ENCODE assay signal across 28 cellular contexts in genomic region chr5:167783145-167783817, GRCh38.
DNase-seq lines count a peak whose midpoint lies in the region; ATAC-seq and TF ChIP-seq lines count a peak whose summit lies in the region.
"Had no signal": no experiment of that assay in that cellular context is flagged by ENCODE, and none has a peak within 500 bp of the region (broad histone marks: within the 10 kb centered on the region; RNA-seq: fewer than 3 reads in every experiment).

No MANE protein-coding gene starts in this region.

- H3K4me1 Mint-ChIP-seq in endodermal cell (peaks cover 2% of the 10 kb centered on the region), type B pancreatic cell (ENCODE audit: unreplicated experiment) (no peaks in the 10 kb centered on the region)
- peaks cover 0 to 2% (median 0%) of the 10 kb centered on the region in 7 donors for H3K4me1 Mint-ChIP-seq in naive thymus-derived CD4-positive, alpha-beta T cell
- H3K4me1 Mint-ChIP-seq: activated CD4-positive, alpha-beta T cell treated with anti-CD3 and anti-CD28 coated beads for 36 hours; activated naive CD4-positive, alpha-beta T cell treated with anti-CD3 and anti-CD28 coated beads, Interleukin-2, amount 10 ng/mL, durations not matched to agents 7 days and 5 days; activated T-helper 17 cell treated with anti-CD3 and anti-CD28 coated beads, Interleukin-2, amount 50 U/mL, for 72 hours; nephron progenitor cell had no signal

- H3K27ac Mint-ChIP-seq in endodermal cell (no peak overlapping the region), type B pancreatic cell (no peak overlapping the region)
- H3K27ac Mint-ChIP-seq in naive thymus-derived CD4-positive, alpha-beta T cell, result no peak overlapping the region
- H3K27ac Mint-ChIP-seq: activated CD4-positive, alpha-beta T cell treated with anti-CD3 and anti-CD28 coated beads for 36 hours; activated naive CD4-positive, alpha-beta T cell treated with anti-CD3 and anti-CD28 coated beads, Interleukin-2, amount 10 ng/mL, durations not matched to agents 7 days and 5 days; activated T-helper 17 cell treated with anti-CD3 and anti-CD28 coated beads, Interleukin-2, amount 50 U/mL, for 72 hours; nephron progenitor cell; stimulated activated naive CD8-positive, alpha-beta T cell treated with anti-CD3 and anti-CD28 coated beads, Interleukin-15, Interleukin-2, amounts not matched to agents 100 ng/mL and 50 ng/mL, for 24 hours had no signal

- H3K27ac ChIP-seq in AG04450 (ENCODE audit: low read depth, low read length), result no peak overlapping the region
- no peak overlapping the region for H3K27ac ChIP-seq in endodermal cell (ENCODE audit: low read depth, low read length)
- no peak overlapping the region for H3K27ac ChIP-seq in naive thymus-derived CD4-positive, alpha-beta T cell (ENCODE audit: low read depth, low read length)
- no peak overlapping the region for H3K27ac ChIP-seq in substantia nigra (ENCODE audit: low read depth, low read length, poor library complexity, severe bottlenecking)
- H3K27ac ChIP-seq: body of pancreas, ovary, Peyer's patch had no signal

- H3K4me3 ChIP-seq in AG04450 (ENCODE audit: low read depth, low read length) (no peak overlapping the region), endodermal cell (ENCODE audit: low read length) (no peak overlapping the region)
- no peak overlapping the region for H3K4me3 ChIP-seq in naive thymus-derived CD4-positive, alpha-beta T cell (ENCODE audit: low read length)
- H3K4me3 ChIP-seq: body of pancreas, ovary, Peyer's patch, smooth muscle cell, thyroid gland had no signal

- TF ChIP-seq CTCF in AG04450 (IDR thresholded peaks at IDR 0.05; ENCODE audit: low read depth, low read length) (no peak), endodermal cell (conservative IDR thresholded peaks at IDR 0.05) (peak; percentile 17), type B pancreatic cell (conservative IDR thresholded peaks at IDR 0.05) (no peak)

- peak; percentile 38 for ATAC-seq in naive thymus-derived CD4-positive, alpha-beta T cell
- ATAC-seq: activated CD4-positive, alpha-beta T cell treated with anti-CD3 and anti-CD28 coated beads for 36 hours; activated T-helper 17 cell treated with anti-CD3 and anti-CD28 coated beads, Interleukin-2, amount 50 U/mL, for 72 hours; body of pancreas had no signal

- H3K36me3 Mint-ChIP-seq in endodermal cell (ENCODE audit: low read depth), result no peaks in the 10 kb centered on the region
- no peaks in the 10 kb centered on the region for H3K36me3 Mint-ChIP-seq in naive thymus-derived CD4-positive, alpha-beta T cell
- H3K36me3 Mint-ChIP-seq in type B pancreatic cell, result no peaks in the 10 kb centered on the region
- H3K36me3 Mint-ChIP-seq: activated naive CD4-positive, alpha-beta T cell treated with anti-CD3 and anti-CD28 coated beads, Interleukin-2, amount 10 ng/mL, durations not matched to agents 7 days and 5 days had no signal

- DNase-seq in AG04450 (ENCODE audit: low read depth, low spot score) (peak; percentile 21), MV-4-11 (lab: John Stamatoyannopoulos, UW) (peak; percentile 26), endodermal cell (no peak), head of caudate nucleus (no peak), substantia nigra (lab: John Stamatoyannopoulos, UW) (no peak), type B pancreatic cell (ENCODE audit: extremely low spot score, unreplicated experiment) (no peak), hypothalamus (lab: John Stamatoyannopoulos, UW) (no peak)
- DNase-seq in naive thymus-derived CD4-positive, alpha-beta T cell, result no peak
- DNase-seq: ACHN; activated CD4-positive, alpha-beta T cell treated with anti-CD3 and anti-CD28 coated beads for 36 hours; activated naive CD4-positive, alpha-beta T cell treated with anti-CD3 and anti-CD28 coated beads, Interleukin-2, amount 10 ng/mL, durations not matched to agents 7 days and 5 days; BE2C; HCEC 1CT; Kasumi-1; kidney; NCI-H146; NCI-H2107; NCI-H345; nephron progenitor cell; ovary; Peyer's patch; SW 1271; T-helper 9 cell had no signal

- H3K9me3 ChIP-seq in AG04450 (ENCODE audit: control insufficient read depth, insufficient read depth, low read length), result no peaks in the 10 kb centered on the region
- H3K9me3 ChIP-seq in endodermal cell (ENCODE audit: control insufficient read depth, low read length), result no peaks in the 10 kb centered on the region
- H3K9me3 ChIP-seq in naive thymus-derived CD4-positive, alpha-beta T cell (ENCODE audit: control insufficient read depth in 2 of 3, low read length in 3 of 3), result no peaks in the 10 kb centered on the region
- H3K9me3 ChIP-seq: BE2C, body of pancreas, ovary, Peyer's patch, thyroid gland had no signal

- CTCF ChIA-PET in AG04450 (lab: Charles Lee), result interaction anchor here (1.0 kb wide), 1 partner anchor 24 kb away, joined by 6 read pairs; no protein-coding TSS in a partner anchor
- CTCF ChIA-PET in naive thymus-derived CD4-positive, alpha-beta T cell (lab: Charles Lee), result no interaction called here

- H3K4me3 Mint-ChIP-seq in endodermal cell, result no peak overlapping the region
- H3K4me3 Mint-ChIP-seq in naive thymus-derived CD4-positive, alpha-beta T cell, result no peak overlapping the region
- H3K4me3 Mint-ChIP-seq in type B pancreatic cell, result no peak overlapping the region
- H3K4me3 Mint-ChIP-seq: activated CD4-positive, alpha-beta T cell treated with anti-CD3 and anti-CD28 coated beads for 36 hours; activated naive CD4-positive, alpha-beta T cell treated with anti-CD3 and anti-CD28 coated beads, Interleukin-2, amount 10 ng/mL, durations not matched to agents 7 days and 5 days; activated T-helper 17 cell treated with anti-CD3 and anti-CD28 coated beads, Interleukin-2, amount 50 U/mL, for 72 hours; nephron progenitor cell; stimulated activated naive CD8-positive, alpha-beta T cell treated with anti-CD3 and anti-CD28 coated beads, Interleukin-15, Interleukin-2, amounts not matched to agents 100 ng/mL and 50 ng/mL, for 24 hours had no signal

- 92% methylated on average over 6 to 9 of the region's 9 CpGs for whole genome bisulfite sequencing in endodermal cell (ENCODE audit: insufficient coverage in 1 of 2, insufficient read length in 1 of 2), 2 experiments

- POLR2A ChIA-PET in AG04450 (lab: Yijun Ruan, JAX), result no interaction called here
- POLR2A ChIA-PET in naive thymus-derived CD4-positive, alpha-beta T cell (lab: Charles Lee), result no interaction called here

- H3K27me3 ChIP-seq in AG04450 (ENCODE audit: control insufficient read depth, insufficient read depth, low read length) (no peaks in the 10 kb centered on the region), endodermal cell (ENCODE audit: control insufficient read depth, insufficient read depth, low read length, poor library complexity, severe bottlenecking) (no peaks in the 10 kb centered on the region)
- H3K27me3 ChIP-seq in naive thymus-derived CD4-positive, alpha-beta T cell (ENCODE audit: control insufficient read depth in 2 of 2, insufficient read depth in 2 of 2, low read length in 2 of 2), result no peaks in the 10 kb centered on the region
- H3K27me3 ChIP-seq: BE2C, body of pancreas, ovary, Peyer's patch, thyroid gland had no signal

- intact Hi-C loops in naive thymus-derived CD4-positive, alpha-beta T cell (cut with micrococcal nuclease), result no loop called here
- intact Hi-C loops in head of caudate nucleus (cut with DNase I), result no loop called here

- no peaks in the 10 kb centered on the region for H3K9me3 Mint-ChIP-seq in endodermal cell
- peaks cover 0 to 2% (median 0%) of the 10 kb centered on the region in 11 donors for H3K9me3 Mint-ChIP-seq in naive thymus-derived CD4-positive, alpha-beta T cell
- H3K9me3 Mint-ChIP-seq in type B pancreatic cell, result no peaks in the 10 kb centered on the region
- H3K9me3 Mint-ChIP-seq: activated naive CD4-positive, alpha-beta T cell treated with anti-CD3 and anti-CD28 coated beads, Interleukin-2, amount 10 ng/mL, durations not matched to agents 7 days and 5 days; activated T-helper 17 cell treated with anti-CD3 and anti-CD28 coated beads, Interleukin-2, amount 50 U/mL, for 72 hours; nephron progenitor cell had no signal

- H3K4me1 ChIP-seq in endodermal cell (ENCODE audit: control insufficient read depth, insufficient read depth, low read length), result no peaks in the 10 kb centered on the region
- H3K4me1 ChIP-seq in naive thymus-derived CD4-positive, alpha-beta T cell (ENCODE audit: control insufficient read depth in 2 of 2, insufficient read depth in 2 of 2, low read length in 2 of 2), result no peaks in the 10 kb centered on the region
- H3K4me1 ChIP-seq: BE2C, body of pancreas, Peyer's patch had no signal

- H3K9ac ChIP-seq in endodermal cell (ENCODE audit: extremely low read depth, low read length, poor library complexity, severe bottlenecking), result no peak overlapping the region

- H3K27me3 Mint-ChIP-seq in endodermal cell (ENCODE audit: insufficient read depth), result no peaks in the 10 kb centered on the region
- H3K27me3 Mint-ChIP-seq in naive thymus-derived CD4-positive, alpha-beta T cell, result no peaks in the 10 kb centered on the region
- no peaks in the 10 kb centered on the region for H3K27me3 Mint-ChIP-seq in type B pancreatic cell
- H3K27me3 Mint-ChIP-seq: activated CD4-positive, alpha-beta T cell treated with anti-CD3 and anti-CD28 coated beads for 36 hours; activated naive CD4-positive, alpha-beta T cell treated with anti-CD3 and anti-CD28 coated beads, Interleukin-2, amount 10 ng/mL, durations not matched to agents 7 days and 5 days; activated T-helper 17 cell treated with anti-CD3 and anti-CD28 coated beads, Interleukin-2, amount 50 U/mL, for 72 hours; stimulated activated naive CD8-positive, alpha-beta T cell treated with anti-CD3 and anti-CD28 coated beads, Interleukin-15, Interleukin-2, amounts not matched to agents 100 ng/mL and 50 ng/mL, for 24 hours had no signal

- no peaks in the 10 kb centered on the region for H3K36me3 ChIP-seq in endodermal cell (ENCODE audit: control insufficient read depth, insufficient read depth, low read length)
- no peaks in the 10 kb centered on the region for H3K36me3 ChIP-seq in naive thymus-derived CD4-positive, alpha-beta T cell (ENCODE audit: control insufficient read depth in 2 of 3, insufficient read depth in 3 of 3, low read length in 3 of 3)
- H3K36me3 ChIP-seq: BE2C, ovary, Peyer's patch, thyroid gland had no signal

Comparison
In these comparisons a context has a peak if more than half of its experiments do, and no peak if none do; other contexts are left out.
1. DNase-seq: peak in AG04450 (single experiment) and MV-4-11 (single experiment); none in endodermal cell (single experiment), naive thymus-derived CD4-positive, alpha-beta T cell (0 of 9), head of caudate nucleus (0 of 42), substantia nigra (0 of 49), type B pancreatic cell (single experiment) and hypothalamus (0 of 51).